In the genomic region with DNA sequence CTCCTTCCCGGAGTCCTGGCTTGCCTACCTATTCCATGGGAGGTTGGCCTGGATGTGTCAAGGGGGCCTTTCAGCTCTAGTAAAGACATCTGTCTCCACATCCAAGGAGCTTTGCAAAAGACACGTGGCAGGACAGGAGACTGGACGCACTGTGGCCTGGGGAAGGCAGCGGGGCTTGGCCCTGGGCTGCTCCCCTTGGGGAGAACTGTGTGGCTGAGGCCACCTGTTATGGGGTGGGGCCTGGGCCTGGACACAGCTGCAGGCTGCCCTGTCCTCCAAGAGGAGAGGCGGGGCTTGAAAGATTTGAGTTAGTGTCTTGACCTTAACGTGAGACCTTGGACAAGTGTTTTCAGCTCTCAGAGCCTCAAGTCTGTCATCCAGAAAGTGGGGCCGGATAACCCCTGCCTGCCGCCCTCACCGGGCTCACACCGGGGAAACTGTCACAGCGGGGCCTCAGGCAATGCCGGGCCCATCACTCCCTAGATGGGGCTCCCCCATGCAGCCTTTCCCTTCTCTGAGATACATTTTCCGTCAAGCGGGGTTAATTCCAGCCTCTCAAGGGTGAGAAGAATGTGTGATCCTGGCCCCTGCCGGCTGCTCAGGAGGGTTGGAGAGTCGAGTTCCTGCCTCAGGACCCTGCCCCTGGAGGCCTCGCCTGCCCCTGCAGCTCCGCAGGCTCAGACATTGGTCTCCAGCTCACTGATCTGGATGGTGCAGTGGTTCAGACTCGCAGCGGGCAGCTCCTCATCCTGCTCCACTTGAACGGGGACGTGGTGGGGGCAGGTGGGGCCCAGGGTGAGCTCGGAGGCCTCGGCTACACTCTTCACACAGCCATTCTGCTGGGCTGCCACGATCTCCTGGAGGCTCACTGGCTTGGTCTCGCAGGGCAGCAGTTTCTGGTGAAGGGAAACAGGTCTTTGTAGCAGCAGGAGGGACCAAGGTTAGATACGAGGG, we compare ENCODE assay signal across 30 cellular contexts. TPM values are rescaled to one million over a fixed set of nuclear protein-coding genes. Genes with fewer than 3 reads are reported as not detected.
DNase-seq lines count a peak whose midpoint lies in the region; ATAC-seq and TF ChIP-seq lines count a peak whose summit lies in the region.
"Had no signal": no experiment of that assay in that cellular context is flagged by ENCODE, and none has a peak within 500 bp of the region (broad histone marks: within the 10 kb centered on the region; RNA-seq: fewer than 3 reads in every experiment).

No MANE protein-coding gene starts in this region.

- in situ Hi-C loops in G401 (cut with HindIII; ENCODE audit: low sequenced_read_pairs): no loop called here

- no peaks in the 10 kb centered on the region for H3K9me3 ChIP-seq in SK-N-SH
- H3K9me3 ChIP-seq: left lung, MG63, ovary, thoracic aorta had no signal

- no peaks in the 10 kb centered on the region for H4K20me1 ChIP-seq in SK-N-SH (ENCODE audit: insufficient read depth)

- no peaks in the 10 kb centered on the region for H3K9me2 ChIP-seq in SK-N-SH

- no peak overlapping the region for H3K4me2 ChIP-seq in SK-N-SH
- H3K4me2 ChIP-seq: PC-9 had no signal

- no peak for TF ChIP-seq EP300 in SK-N-SH (IDR thresholded peaks at IDR 0.05; ENCODE audit: borderline replicate concordance in 1 of 2, low read depth in 1 of 2, low read length in 1 of 2)

- no peaks in the 10 kb centered on the region for H3K36me3 Mint-ChIP-seq in WTC11
- H3K36me3 Mint-ChIP-seq: activated naive CD4-positive, alpha-beta T cell treated with anti-CD3 and anti-CD28 coated beads, Interleukin-2, amount 50 U/mL, for 72 hours; CD14-positive monocyte; naive thymus-derived CD8-positive, alpha-beta T cell had no signal

- no peaks in the 10 kb centered on the region for H3F3A ChIP-seq in SK-N-SH (replicated peaks; ENCODE audit: insufficient read depth)

- H3K4me1 ChIP-seq in SK-N-SH (ENCODE audit: control insufficient read depth in 1 of 2, insufficient read depth in 2 of 2, low read depth in 1 of 2, low read length in 1 of 2): peaks cover 3 to 36% of the 10 kb centered on the region in 2 experiments; a peak in 1 of 4 replicates

- no peaks in the 10 kb centered on the region for H3K9me3 Mint-ChIP-seq in WTC11
- H3K9me3 Mint-ChIP-seq: activated naive CD4-positive, alpha-beta T cell treated with anti-CD3 and anti-CD28 coated beads, Interleukin-2, amount 50 U/mL, for 72 hours; CD14-positive monocyte; naive thymus-derived CD8-positive, alpha-beta T cell; stimulated activated naive CD8-positive, alpha-beta T cell treated with anti-CD3 and anti-CD28 coated beads, Interleukin-15, Interleukin-2, amounts not matched to agents 100 ng/mL and 50 ng/mL, for 24 hours had no signal

- 92% methylated on average over 23 of the region's 27 CpGs for WGBS in SK-N-SH (ENCODE audit: low lambda C conversion rate)

- no peak for TF ChIP-seq CTCF in SK-N-SH (IDR thresholded peaks at IDR 0.05)
- TF ChIP-seq CTCF in WTC11 (IDR thresholded peaks at IDR 0.05): no peak

- POLR2A ChIA-PET in SK-N-SH (lab: Yijun Ruan, JAX) (no interaction called here), WTC11 (lab: Charles Lee) (no interaction called here)

- H3K27ac ChIP-seq in SK-N-SH (ENCODE audit: low read depth in 2 of 2, low read length in 1 of 2): peak overlapping the region in 1 of 2 experiments; percentile 32; a peak in 1 of 4 replicates
- H3K27ac ChIP-seq: GM23248, left lung, ovary, PC-9, thoracic aorta had no signal

- no peak overlapping the region for H2AFZ ChIP-seq in SK-N-SH (ENCODE audit: low read depth)
- H2AFZ ChIP-seq: GM23248, PC-9 had no signal

- no peak overlapping the region for H3K4me3 Mint-ChIP-seq in WTC11
- H3K4me3 Mint-ChIP-seq: CD14-positive monocyte; naive thymus-derived CD8-positive, alpha-beta T cell; stimulated activated naive CD8-positive, alpha-beta T cell treated with anti-CD3 and anti-CD28 coated beads, Interleukin-15, Interleukin-2, amounts not matched to agents 100 ng/mL and 50 ng/mL, for 24 hours had no signal

- TF ChIP-seq RAD21 in SK-N-SH (IDR thresholded peaks at IDR 0.05; ENCODE audit: low read length): no peak

- H3K27me3 Mint-ChIP-seq in WTC11 (ENCODE audit: low read depth): no peaks in the 10 kb centered on the region; the same call in 1 of the 2 replicates
- H3K27me3 Mint-ChIP-seq: naive thymus-derived CD8-positive, alpha-beta T cell; stimulated activated naive CD8-positive, alpha-beta T cell treated with anti-CD3 and anti-CD28 coated beads, Interleukin-15, Interleukin-2, amounts not matched to agents 100 ng/mL and 50 ng/mL, for 24 hours had no signal

- no peak overlapping the region for H3K9ac ChIP-seq in SK-N-SH
- H3K9ac ChIP-seq: GM23248 had no signal

- ATAC-seq in SK-N-SH treated with all-trans-retinoic acid at 6 μM for 48 hours (no peak), WTC11 (peak; percentile 83)
- ATAC-seq: activated naive CD4-positive, alpha-beta T cell treated with anti-CD3 and anti-CD28 coated beads, Interleukin-2, amount 50 U/mL, for 72 hours; left lung; naive thymus-derived CD8-positive, alpha-beta T cell had no signal

- no peaks in the 10 kb centered on the region for H3K79me2 ChIP-seq in SK-N-SH (ENCODE audit: insufficient read depth)

- DNase-seq in SK-N-SH (peak; percentile 21), WTC11 (ENCODE audit: low spot score) (peak; percentile 44), islet precursor cell (peak; percentile 80), skeletal muscle cell (ENCODE audit: low read depth) (peak; percentile 17), NCI-H1092 treated with DMSO at 0.1 percent for 48 hours (lab: John Stamatoyannopoulos, UW) (no peak), SIG-M5 treated with dmso at 0.1 percent for 504 hours (lab: John Stamatoyannopoulos, UW; ENCODE audit: unreplicated experiment) (no peak), G401 (ENCODE audit: low spot score) (no peak)
- DNase-seq: activated CD4-positive, alpha-beta T cell treated with anti-CD3 and anti-CD28 coated beads for 48 hours; activated CD8-positive, alpha-beta memory T cell treated with anti-CD3 and anti-CD28 coated beads for 24 hours; activated T-cell treated with anti-CD3 and anti-CD28 coated beads for 4 hours; amygdala; Calu3; GM23248; hypothalamus; KG1; left lung; MG63; naive thymus-derived CD8-positive, alpha-beta T cell; NCI-H1417; NCI-H2029; NCI-H510A treated with DMSO at 0.1 percent for 48 hours; ovary; PC-9; stimulated activated CD4-positive, alpha-beta T cell treated with anti-CD3 and anti-CD28 coated beads, Interleukin-1b, Interleukin-23, amount 100 ng/mL, for 48 hours had no signal

- H3K27me3 ChIP-seq in SK-N-SH (ENCODE audit: insufficient read depth): no peaks in the 10 kb centered on the region
- H3K27me3 ChIP-seq: left lung, MG63, ovary had no signal

- H3K27ac Mint-ChIP-seq in WTC11: no peak overlapping the region
- H3K27ac Mint-ChIP-seq: activated naive CD4-positive, alpha-beta T cell treated with anti-CD3 and anti-CD28 coated beads, Interleukin-2, amount 50 U/mL, for 72 hours; CD14-positive monocyte; naive thymus-derived CD8-positive, alpha-beta T cell; stimulated activated naive CD8-positive, alpha-beta T cell treated with anti-CD3 and anti-CD28 coated beads, Interleukin-15, Interleukin-2, amounts not matched to agents 100 ng/mL and 50 ng/mL, for 24 hours had no signal

- CTCF ChIA-PET in SK-N-SH (lab: Yijun Ruan, JAX) (interaction anchor here (0.7 to 1.9 kb wide), 4 partner anchors 32 to 97 kb away, joined by 3 to 5 read pairs (median 3); no protein-coding TSS in a partner anchor), WTC11 (lab: Charles Lee) (interaction anchor here (0.7 to 2.1 kb wide), 11 partner anchors 16 to 160 kb away, joined by 3 to 7 read pairs (median 4); partner anchors contain the start of gene SCP2)

- no peaks in the 10 kb centered on the region for H3K36me3 ChIP-seq in SK-N-SH (replicated peaks in 1 of 2; ENCODE audit: control insufficient read depth in 1 of 2, insufficient read depth in 2 of 2, low read length in 1 of 2)
- H3K36me3 ChIP-seq: left lung, MG63, ovary, thoracic aorta had no signal

- H3K4me1 Mint-ChIP-seq in WTC11: peaks cover 3% of the 10 kb centered on the region

- H3K4me3 ChIP-seq in SK-N-SH (ENCODE audit: low read depth in 2 of 2, low read length in 1 of 2): no peak overlapping the region
- H3K4me3 ChIP-seq in skeletal muscle cell (ENCODE audit: low read depth, low read length): no peak overlapping the region
- H3K4me3 ChIP-seq: GM23248, left lung, MG63, ovary, PC-9, thoracic aorta had no signal

TF ChIP-seq in SK-N-SH treated with all-trans-retinoic acid at 6 μM for 48 hours, 23 proteins besides CTCF, POLR2A, EP300 and RAD21 (continues in another document):
- no peak for TF ChIP-seq TOX (CRISPR knock-in tag; IDR thresholded peaks at IDR 0.05; ENCODE audit: borderline replicate concordance)

TF ChIP-seq in WTC11, 78 proteins besides CTCF, POLR2A, EP300 and RAD21 (continues in another document):
- TF ChIP-seq, protein P1, sequence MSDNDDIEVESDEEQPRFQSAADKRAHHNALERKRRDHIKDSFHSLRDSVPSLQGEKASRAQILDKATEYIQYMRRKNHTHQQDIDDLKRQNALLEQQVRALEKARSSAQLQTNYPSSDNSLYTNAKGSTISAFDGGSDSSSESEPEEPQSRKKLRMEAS (CRISPR knock-in tag; IDR thresholded peaks at IDR 0.05): no peak
- TF ChIP-seq GTF2I (CRISPR knock-in tag; conservative IDR thresholded peaks at IDR 0.05) (no peak), TEAD4 (CRISPR knock-in tag; IDR thresholded peaks at IDR 0.05) (no peak), FOXP1 (CRISPR knock-in tag; IDR thresholded peaks at IDR 0.05; ENCODE audit: borderline replicate concordance) (no peak), MYBL2 (CRISPR knock-in tag; IDR thresholded peaks at IDR 0.05) (no peak)
- TF ChIP-seq, protein P2, sequence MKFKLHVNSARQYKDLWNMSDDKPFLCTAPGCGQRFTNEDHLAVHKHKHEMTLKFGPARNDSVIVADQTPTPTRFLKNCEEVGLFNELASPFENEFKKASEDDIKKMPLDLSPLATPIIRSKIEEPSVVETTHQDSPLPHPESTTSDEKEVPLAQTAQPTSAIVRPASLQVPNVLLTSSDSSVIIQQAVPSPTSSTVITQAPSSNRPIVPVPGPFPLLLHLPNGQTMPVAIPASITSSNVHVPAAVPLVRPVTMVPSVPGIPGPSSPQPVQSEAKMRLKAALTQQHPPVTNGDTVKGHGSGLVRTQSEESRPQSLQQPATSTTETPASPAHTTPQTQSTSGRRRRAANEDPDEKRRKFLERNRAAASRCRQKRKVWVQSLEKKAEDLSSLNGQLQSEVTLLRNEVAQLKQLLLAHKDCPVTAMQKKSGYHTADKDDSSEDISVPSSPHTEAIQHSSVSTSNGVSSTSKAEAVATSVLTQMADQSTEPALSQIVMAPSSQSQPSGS (CRISPR knock-in tag; IDR thresholded peaks at IDR 0.05; ENCODE audit: borderline replicate concordance, low read depth): no peak

RNA-seq across cellular contexts. Expression of gene PODN, which starts 25.6 kb away (rescaled TPM):
- 2.0 and 2.9 TPM in 2 replicates for polyA plus RNA-seq in SK-N-SH (2012; rRNA removed)
- polyA plus RNA-seq in SK-N-SH (2012; cell fraction: cytosol; rRNA removed): 1.2 and 2.7 TPM in 2 replicates
- polyA plus RNA-seq in SK-N-SH (2012; cell fraction: nucleus; rRNA removed): 6.3 TPM in 2 replicates
- total RNA-seq in WTC11 (2021): 0.23 to 0.48 TPM (median 0.30 TPM) in 3 replicates
- total RNA-seq in G401 (2014; rRNA removed; shearing (Covaris generic)): not detected in 2 replicates
- total RNA-seq: A172; activated naive CD4-positive, alpha-beta T cell treated with anti-CD3 and anti-CD28 coated beads, Interleukin-2, amount 50 U/mL, for 72 hours; Calu3; naive thymus-derived CD8-positive, alpha-beta T cell; PC-9 had no signal
- polyA plus RNA-seq: CD14-positive monocyte had no signal

RNA-seq across cellular contexts. Expression of gene SLC1A7, which starts 54.8 kb away (rescaled TPM):
- polyA plus RNA-seq in SK-N-SH (2012; rRNA removed): not detected in 2 replicates
- not detected in 2 replicates for polyA plus RNA-seq in SK-N-SH (2012; cell fraction: cytosol; rRNA removed)
- polyA plus RNA-seq in SK-N-SH (2012; cell fraction: nucleus; rRNA removed): 0.02 and 0.04 TPM in 2 replicates
- total RNA-seq in WTC11 (2021): 0.07 to 0.14 TPM in 2 of 3 replicates, not detected in the other
- total RNA-seq in G401 (2014; rRNA removed; shearing (Covaris generic)): 0.27 TPM in 1 of 2 replicates, not detected in the other
- total RNA-seq: A172; activated naive CD4-positive, alpha-beta T cell treated with anti-CD3 and anti-CD28 coated beads, Interleukin-2, amount 50 U/mL, for 72 hours; Calu3; GM23248; naive thymus-derived CD8-positive, alpha-beta T cell; PC-9 had no signal
- polyA plus RNA-seq: CD14-positive monocyte; naive thymus-derived CD8-positive, alpha-beta T cell had no signal

Comparison
In these comparisons a context has a peak if more than half of its experiments do, and no peak if none do; other contexts are left out.
1. DNase-seq: peak in SK-N-SH (single experiment), WTC11 (single experiment), islet precursor cell (single experiment) and skeletal muscle cell (single experiment); none in NCI-H1092 treated with DMSO at 0.1 percent for 48 hours (single experiment), SIG-M5 treated with dmso at 0.1 percent for 504 hours (single experiment) and G401 (single experiment).